ENCODE assay signal across 8 cellular contexts in genomic region chr2:201118957-201119848, GRCh38. TPM values are rescaled to one million over a fixed set of nuclear protein-coding genes. Genes with fewer than 3 reads are reported as not detected.
A peak's percentile ranks its signal among the peaks of the same experiment; 100 is the strongest.
DNase-seq lines count a peak whose midpoint lies in the region; ATAC-seq and TF ChIP-seq lines count a peak whose summit lies in the region.

No MANE protein-coding gene starts in this region.

- H3K27me3 Mint-ChIP-seq in Calu3 (ENCODE audit: unreplicated experiment) (no peaks in the 10 kb centered on the region), mesothelial cell of epicardium (ENCODE audit: low read depth) (no peaks in the 10 kb centered on the region)
- H3K27me3 Mint-ChIP-seq in dendritic cell treated with granulocyte-macrophage colony-stimulating factor and Interleukin-4, amounts not matched to agents 40 ng/mL and 50 ng/mL, for 4 days, result no peaks in the 10 kb centered on the region

- peaks cover 42% of the 10 kb centered on the region for H3K4me1 Mint-ChIP-seq in Calu3 (ENCODE audit: low read depth, unreplicated experiment)
- peaks cover 45% of the 10 kb centered on the region for H3K4me1 Mint-ChIP-seq in dendritic cell treated with granulocyte-macrophage colony-stimulating factor and Interleukin-4, amounts not matched to agents 40 ng/mL and 50 ng/mL, for 4 days (ENCODE audit: low read depth)
- peaks cover 27% of the 10 kb centered on the region for H3K4me1 Mint-ChIP-seq in mesothelial cell of epicardium

- no peak for TF ChIP-seq CTCF in Calu3 (IDR thresholded peaks at IDR 0.05; ENCODE audit: unreplicated experiment)
- no peak for TF ChIP-seq CTCF in mesothelial cell of epicardium (IDR thresholded peaks at IDR 0.05; ENCODE audit: unreplicated experiment)

- H3K36me3 Mint-ChIP-seq in Calu3 (ENCODE audit: insufficient read depth, unreplicated experiment), result peaks cover 96% of the 10 kb centered on the region
- H3K36me3 Mint-ChIP-seq in dendritic cell treated with granulocyte-macrophage colony-stimulating factor and Interleukin-4, amounts not matched to agents 40 ng/mL and 50 ng/mL, for 4 days (ENCODE audit: low read depth), result peaks cover 76% of the 10 kb centered on the region
- H3K36me3 Mint-ChIP-seq in mesothelial cell of epicardium, result no peaks in the 10 kb centered on the region

- BruUV-seq in Calu3 (replicated peaks; lab: Mats Ljungman, UMichigan), result no TSS peak

- H3K27me3 ChIP-seq in H7 (ENCODE audit: control insufficient read depth, insufficient read depth, low read length), result no peaks in the 10 kb centered on the region

- H3K27ac Mint-ChIP-seq in Calu3 (ENCODE audit: unreplicated experiment), result peak overlapping the region; percentile 99
- H3K27ac Mint-ChIP-seq in dendritic cell treated with granulocyte-macrophage colony-stimulating factor and Interleukin-4, amounts not matched to agents 40 ng/mL and 50 ng/mL, for 4 days, result peak overlapping the region; percentile 98
- H3K27ac Mint-ChIP-seq in mesothelial cell of epicardium, result peak overlapping the region; percentile 90

- no peak for ATAC-seq in sciatic nerve

- H3K4me3 ChIP-seq in H7 (ENCODE audit: insufficient read depth, low read depth, low read length), result peak overlapping the region; percentile 58

- no peaks in the 10 kb centered on the region for H3K9me3 Mint-ChIP-seq in Calu3 (ENCODE audit: low read depth, unreplicated experiment)
- H3K9me3 Mint-ChIP-seq in dendritic cell treated with granulocyte-macrophage colony-stimulating factor and Interleukin-4, amounts not matched to agents 40 ng/mL and 50 ng/mL, for 4 days, result no peaks in the 10 kb centered on the region
- no peaks in the 10 kb centered on the region for H3K9me3 Mint-ChIP-seq in mesothelial cell of epicardium

- DNase-seq in Calu3, result no peak
- DNase-seq in H7, result no peak
- DNase-seq in RPMI8226, result peak; percentile 70
- DNase-seq in mesothelial cell of epicardium (ENCODE audit: low spot score in 2 of 2, unreplicated experiment in 2 of 2), result no peak
- DNase-seq in posterior vena cava (ENCODE audit: low spot score), result no peak
- DNase-seq in sciatic nerve (ENCODE audit: low spot score), result no peak
- DNase-seq in mesenteric fat pad (ENCODE audit: low spot score), result no peak

- intact Hi-C loops in Calu3 (cut with micrococcal nuclease; ENCODE audit: unreplicated experiment) (no loop called here), posterior vena cava (cut with DNase I) (loop anchor here in 1 of 2 donors (5.0 kb wide), 1 partner anchor 33 kb away; no protein-coding TSS in a partner anchor), sciatic nerve (cut with DNase I) (no loop called here)
- intact Hi-C loops in dendritic cell treated with granulocyte-macrophage colony-stimulating factor and Interleukin-4, amounts not matched to agents 40 ng/mL and 50 ng/mL, for 4 days (cut with micrococcal nuclease), result loop anchor here (5.0 kb wide), 2 partner anchors 47 to 58 kb away; partner anchors contain the start of genes HYCC2 and NDUFB3

- CTCF ChIA-PET in Calu3 (lab: Charles Lee), result interaction anchor here (0.7 to 3.5 kb wide), 6 partner anchors 8 to 110 kb away, joined by 3 to 20 read pairs (median 4); no protein-coding TSS in a partner anchor

- H3K36me3 ChIP-seq in H7 (replicated peaks; ENCODE audit: control insufficient read depth, insufficient read depth, low read length), result no peaks in the 10 kb centered on the region

- H3K4me3 Mint-ChIP-seq in Calu3 (ENCODE audit: low read depth, unreplicated experiment) (peak overlapping the region; percentile 71), mesothelial cell of epicardium (peak overlapping the region; percentile 82)
- peak overlapping the region; percentile 99 for H3K4me3 Mint-ChIP-seq in dendritic cell treated with granulocyte-macrophage colony-stimulating factor and Interleukin-4, amounts not matched to agents 40 ng/mL and 50 ng/mL, for 4 days

RNA-seq across cellular contexts. Expression of gene CFLAR, which starts 3.2 kb away (rescaled TPM):
- total RNA-seq in Calu3 (2022) (232 and 285 TPM in 2 replicates), mesothelial cell of epicardium (37.0 to 43.9 TPM (median 40.8 TPM) in 3 replicates), posterior vena cava (100 to 1,000 TPM; 140 to 142 TPM), sciatic nerve (210 TPM), mesenteric fat pad (282 TPM)
- total RNA-seq in H7 (2014; rRNA removed; shearing (Covaris generic)), result 9.0 and 18.3 TPM in 2 replicates

RNA-seq across cellular contexts. Expression of gene NDUFB3, which starts 47.4 kb away (rescaled TPM):
- total RNA-seq in Calu3 (2022), result 133 and 140 TPM in 2 replicates
- total RNA-seq in H7 (2014; rRNA removed; shearing (Covaris generic)), result 45.7 and 56.7 TPM in 2 replicates
- total RNA-seq in mesothelial cell of epicardium, result 50.7 to 55.4 TPM (median 53.3 TPM) in 3 replicates
- 10 to 100 TPM; 60.6 to 69.0 TPM for total RNA-seq in posterior vena cava
- total RNA-seq in sciatic nerve, result 49.6 TPM
- total RNA-seq in mesenteric fat pad, result 83.2 TPM

RNA-seq across cellular contexts. Expression of gene HYCC2, which starts 47.7 kb away (rescaled TPM):
- total RNA-seq in Calu3 (2022), result 37.5 and 45.6 TPM in 2 replicates
- 5.7 and 6.8 TPM in 2 replicates for total RNA-seq in H7 (2014; rRNA removed; shearing (Covaris generic))
- 18.9 to 20.3 TPM (median 19.1 TPM) in 3 replicates for total RNA-seq in mesothelial cell of epicardium
- 10 to 100 TPM; 21.2 to 21.5 TPM for total RNA-seq in posterior vena cava
- 35.0 TPM for total RNA-seq in sciatic nerve
- 31.5 TPM for total RNA-seq in mesenteric fat pad
